In genomic region chr1:94061513-94062443, GRCh38 we compare ENCODE assay signal across 7 cellular contexts. TPM values are rescaled to one million over a fixed set of nuclear protein-coding genes. Genes with fewer than 3 reads are reported as not detected.
DNase-seq lines count a peak whose midpoint lies in the region; ATAC-seq and TF ChIP-seq lines count a peak whose summit lies in the region.

No MANE protein-coding gene starts in this region.

- no peaks in the 10 kb centered on the region for H4K20me1 ChIP-seq in PC-3 (ENCODE audit: low read length)
- H4K20me1 ChIP-seq in smooth muscle cell (ENCODE audit: low read depth): no peaks in the 10 kb centered on the region

- H3K27ac ChIP-seq in PC-3 (ENCODE audit: low read length): peak overlapping the region; percentile 42
- H3K27ac ChIP-seq in smooth muscle cell (ENCODE audit: low read depth): peak overlapping the region; percentile 27

- no peaks in the 10 kb centered on the region for H3K36me3 ChIP-seq in PC-3 (ENCODE audit: low read depth, low read length)
- H3K36me3 ChIP-seq in smooth muscle cell (ENCODE audit: low read depth): no peaks in the 10 kb centered on the region

- peak; percentile 90 for DNase-seq in G401 (ENCODE audit: low spot score)
- peak; percentile 61 for DNase-seq in HK-2 (ENCODE audit: unreplicated experiment)
- DNase-seq in PC-3: peak; percentile 77
- peak; percentile 88 for DNase-seq in astrocyte of the hippocampus (ENCODE audit: low read depth, low spot score)
- DNase-seq in iPS-NIHi7 (ENCODE audit: extremely low spot score): peak; percentile 90
- no peak for DNase-seq in smooth muscle cell (lab: John Stamatoyannopoulos, UW; ENCODE audit: unreplicated experiment)

- ATAC-seq in GM21367 (IDR thresholded peaks at IDR 0.05; ENCODE audit: unreplicated experiment) (peak; percentile 79), PC-3 (peak; percentile 89)

- intact Hi-C loops in PC-3 (cut with micrococcal nuclease): loop anchor here (1.0 to 10.0 kb wide), 2 partner anchors 173 to 275 kb away; partner anchors contain the start of gene ARHGAP29

- in situ Hi-C loops in G401 (cut with HindIII; ENCODE audit: low sequenced_read_pairs): no loop called here

- CTCF ChIA-PET in PC-3 (lab: Charles Lee): interaction anchor here (0.6 to 2.2 kb wide), 6 partner anchors 17 to 273 kb away, joined by 3 to 29 read pairs (median 4); no protein-coding TSS in a partner anchor

- H3K9me3 ChIP-seq in PC-3 (ENCODE audit: low read length) (no peaks in the 10 kb centered on the region), smooth muscle cell (replicated peaks; ENCODE audit: low read depth) (no peaks in the 10 kb centered on the region)

- H3F3A ChIP-seq in PC-3 (ENCODE audit: low read length, unreplicated experiment) (no peaks in the 10 kb centered on the region), smooth muscle cell (ENCODE audit: low read depth) (peaks cover 19% of the 10 kb centered on the region)

- BruUV-seq in PC-3 (replicated peaks; lab: Mats Ljungman, UMichigan): no TSS peak

- H3K9ac ChIP-seq in PC-3 (ENCODE audit: low read length) (no peak overlapping the region), smooth muscle cell (ENCODE audit: low read depth) (no peak overlapping the region)

- H3K27me3 ChIP-seq in PC-3 (ENCODE audit: low read length) (no peaks in the 10 kb centered on the region), smooth muscle cell (ENCODE audit: low read depth) (no peaks in the 10 kb centered on the region)

- H3K4me3 ChIP-seq in PC-3 (ENCODE audit: low read length) (no peak overlapping the region), smooth muscle cell (no peak overlapping the region)

- H2AFZ ChIP-seq in PC-3 (ENCODE audit: low read length) (peak overlapping the region; percentile 69), smooth muscle cell (ENCODE audit: low read depth) (peak overlapping the region; percentile 32)

- 23% methylated on average over 5 of the region's 5 CpGs for WGBS in smooth muscle cell (ENCODE audit: low lambda C conversion rate)

- H3K4me1 ChIP-seq in PC-3 (ENCODE audit: insufficient read depth, low read length) (peaks cover 37% of the 10 kb centered on the region), smooth muscle cell (ENCODE audit: low read depth) (peaks cover 3% of the 10 kb centered on the region)

- POLR2A ChIA-PET in PC-3 (lab: Charles Lee; ENCODE audit: unreplicated experiment): interaction anchor here (0.5 kb wide), 1 partner anchor 224 kb away, joined by 19 read pairs; no protein-coding TSS in a partner anchor

- no peaks in the 10 kb centered on the region for H3K9me2 ChIP-seq in PC-3 (replicated peaks; ENCODE audit: low read length)

- peak overlapping the region; percentile 63 for H3K4me2 ChIP-seq in PC-3 (ENCODE audit: low read length)
- H3K4me2 ChIP-seq in smooth muscle cell: peak overlapping the region; percentile 51

- TF ChIP-seq CTCF in PC-3 (conservative IDR thresholded peaks at IDR 0.05; ENCODE audit: low read depth, low read length): peak; percentile 92
- peak; percentile 71 for TF ChIP-seq CTCF in smooth muscle cell (IDR thresholded peaks at IDR 0.05; ENCODE audit: borderline replicate concordance, insufficient read depth, poor library complexity, severe bottlenecking)

- no peaks in the 10 kb centered on the region for H3K79me2 ChIP-seq in PC-3 (ENCODE audit: low read length)
- no peaks in the 10 kb centered on the region for H3K79me2 ChIP-seq in smooth muscle cell (ENCODE audit: low read depth)

RNA-seq across cellular contexts. Expression of gene ABCA4, which starts 59.2 kb away (rescaled TPM):
- 0.62 and 1.8 TPM in 2 replicates for total RNA-seq in G401 (2014; rRNA removed; shearing (Covaris generic))
- total RNA-seq in PC-3 (2014; rRNA removed): 0.23 and 0.29 TPM in 2 replicates
- 0.99 and 1.5 TPM in 2 replicates for total RNA-seq in smooth muscle cell
- polyA plus RNA-seq in smooth muscle cell: 0.46 and 1.6 TPM in 2 replicates
